ENCODE assay signal across 34 cellular contexts in the genomic region with DNA sequence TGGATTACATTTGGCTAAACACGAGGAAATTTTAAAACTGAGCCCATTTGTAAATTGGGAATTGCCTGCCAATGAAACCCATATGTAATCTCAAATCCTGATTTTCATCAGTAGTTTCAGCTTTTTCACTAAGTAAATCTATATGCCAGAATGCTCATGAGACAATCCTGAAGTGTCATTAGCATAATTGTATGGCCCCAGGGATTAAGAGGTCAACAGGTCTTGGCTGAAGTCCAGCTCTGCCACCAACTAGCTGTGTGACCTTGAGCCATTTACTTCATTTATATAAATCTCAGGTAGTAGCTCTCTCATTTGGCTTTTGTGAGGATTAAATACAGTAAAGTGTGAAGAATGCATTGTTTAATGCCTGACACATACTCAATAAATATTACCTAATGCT.
DNase-seq lines count a peak whose midpoint lies in the region; ATAC-seq and TF ChIP-seq lines count a peak whose summit lies in the region.
"Had no signal": no experiment of that assay in that cellular context is flagged by ENCODE, and none has a peak within 500 bp of the region (broad histone marks: within the 10 kb centered on the region; RNA-seq: fewer than 3 reads in every experiment).

No MANE protein-coding gene starts in this region.

- peaks cover 4% of the 10 kb centered on the region for H3K27me3 Mint-ChIP-seq in activated CD4-positive, alpha-beta memory T cell treated with anti-CD3 and anti-CD28 coated beads for 36 hours

- TF ChIP-seq CTCF in BE2C (IDR thresholded peaks at IDR 0.05; ENCODE audit: low read depth, low read length), result no peak

- no peak overlapping the region for H3K4me3 ChIP-seq in BE2C (ENCODE audit: low read depth, low read length)
- H3K4me3 ChIP-seq: ascending aorta, BLaER1, cardiac muscle cell, mucosa of descending colon, psoas muscle, sigmoid colon, thyroid gland, uterus had no signal

- no peak overlapping the region for H3K27ac Mint-ChIP-seq in activated CD4-positive, alpha-beta memory T cell treated with anti-CD3 and anti-CD28 coated beads for 36 hours
- H3K27ac Mint-ChIP-seq: activated B cell treated with CpG ODN at 0.5 μM for 24 hours; activated naive CD8-positive, alpha-beta T cell treated with anti-CD3 and anti-CD28 coated beads, Interleukin-2, amount 10 ng/mL, durations not matched to agents 7 days and 5 days; activated T-cell treated with anti-CD3 and anti-CD28 coated beads, Interleukin-2, amount 50 U/mL, for 24 hours; immature natural killer cell; natural killer cell had no signal

- no peaks in the 10 kb centered on the region for H3K4me1 Mint-ChIP-seq in activated CD4-positive, alpha-beta memory T cell treated with anti-CD3 and anti-CD28 coated beads for 36 hours (ENCODE audit: low read depth)
- H3K4me1 Mint-ChIP-seq: activated B cell treated with CpG ODN at 0.5 μM for 24 hours; activated naive CD8-positive, alpha-beta T cell treated with anti-CD3 and anti-CD28 coated beads, Interleukin-2, amount 10 ng/mL, durations not matched to agents 7 days and 5 days; immature natural killer cell; natural killer cell had no signal

- H3K9me3 ChIP-seq in BE2C, result no peaks in the 10 kb centered on the region
- H3K9me3 ChIP-seq: ascending aorta, BLaER1, mucosa of descending colon, psoas muscle, sigmoid colon, thyroid gland, uterus had no signal

- intact Hi-C loops in activated CD4-positive, alpha-beta memory T cell treated with anti-CD3 and anti-CD28 coated beads for 36 hours (cut with micrococcal nuclease), result no loop called here

- POLR2A ChIA-PET in activated CD4-positive, alpha-beta memory T cell treated with anti-CD3 and anti-CD28 coated beads for 36 hours (lab: Charles Lee), result no interaction called here

- H3K36me3 Mint-ChIP-seq in activated CD4-positive, alpha-beta memory T cell treated with anti-CD3 and anti-CD28 coated beads for 36 hours, result no peaks in the 10 kb centered on the region
- H3K36me3 Mint-ChIP-seq: activated naive CD8-positive, alpha-beta T cell treated with anti-CD3 and anti-CD28 coated beads, Interleukin-2, amount 10 ng/mL, durations not matched to agents 7 days and 5 days; natural killer cell had no signal

- H3K36me3 ChIP-seq in BE2C, result no peaks in the 10 kb centered on the region
- H3K36me3 ChIP-seq: ascending aorta, BLaER1, cardiac muscle cell, sigmoid colon, thyroid gland, uterus had no signal

- DNase-seq in BE2C, result peak; percentile 51
- peak; percentile 3 for DNase-seq in DMS53 treated with DMSO at 0.1 percent for 48 hours (lab: John Stamatoyannopoulos, UW; ENCODE audit: unreplicated experiment)
- DNase-seq in NCI-H146 (lab: John Stamatoyannopoulos, UW), result peak; percentile 44
- DNase-seq in SK-N-DZ (ENCODE audit: low spot score), result peak; percentile 3
- no peak for DNase-seq in activated CD4-positive, alpha-beta memory T cell treated with anti-CD3 and anti-CD28 coated beads for 36 hours
- DNase-seq in T-helper 2 cell, result no peak
- DNase-seq: activated B cell treated with CpG ODN at 0.5 μM for 24 hours; activated CD4-positive, alpha-beta T cell treated with anti-CD3 and anti-CD28 coated beads, Interleukin-2, amount 50 U/mL, for 1 hour; activated gamma-delta T cell treated with Interleukin-2 at 50 U/mL for 16 hours; activated naive CD8-positive, alpha-beta T cell treated with anti-CD3 and anti-CD28 coated beads, Interleukin-2, amount 10 ng/mL, durations not matched to agents 7 days and 5 days; activated T-cell treated with anti-CD3 and anti-CD28 coated beads, Interleukin-2, amount 50 U/mL, for 24 hours; DMS79 treated with DMSO at 0.1 percent for 48 hours; GDM1; immature natural killer cell; Kasumi-1; left colon; mammary epithelial cell; mucosa of descending colon; MV-4-11; natural killer cell; NCI-H2029; occipital lobe; psoas muscle; SIG-M5; sigmoid colon; stimulated activated CD4-positive, alpha-beta T cell treated with anti-CD3 and anti-CD28 coated beads, Interleukin-12 subunit alpha, Interleukin-12 subunit beta, amount 100 ng/mL, for 4 hours; stimulated activated CD4-positive, alpha-beta T cell treated with anti-CD3 and anti-CD28 coated beads, Interleukin-2, amount 100 ng/mL, for 48 hours; thyroid gland; uterus had no signal

- CTCF ChIA-PET in activated CD4-positive, alpha-beta memory T cell treated with anti-CD3 and anti-CD28 coated beads for 36 hours (lab: Charles Lee), result no interaction called here

- H3K9me3 Mint-ChIP-seq in activated CD4-positive, alpha-beta memory T cell treated with anti-CD3 and anti-CD28 coated beads for 36 hours, result no peaks in the 10 kb centered on the region
- H3K9me3 Mint-ChIP-seq: activated B cell treated with CpG ODN at 0.5 μM for 24 hours; activated T-cell treated with anti-CD3 and anti-CD28 coated beads, Interleukin-2, amount 50 U/mL, for 24 hours had no signal

- H3K4me1 ChIP-seq in BE2C, result peaks cover 8% of the 10 kb centered on the region
- H3K4me1 ChIP-seq: ascending aorta, BLaER1, psoas muscle, sigmoid colon, thyroid gland, uterus had no signal

- no peaks in the 10 kb centered on the region for H3K27me3 ChIP-seq in BE2C
- H3K27me3 ChIP-seq: ascending aorta, BLaER1, cardiac muscle cell, sigmoid colon, thyroid gland, uterus had no signal

- no peak overlapping the region for H3K4me3 Mint-ChIP-seq in activated CD4-positive, alpha-beta memory T cell treated with anti-CD3 and anti-CD28 coated beads for 36 hours
- H3K4me3 Mint-ChIP-seq: activated B cell treated with CpG ODN at 0.5 μM for 24 hours; activated naive CD8-positive, alpha-beta T cell treated with anti-CD3 and anti-CD28 coated beads, Interleukin-2, amount 10 ng/mL, durations not matched to agents 7 days and 5 days; activated T-cell treated with anti-CD3 and anti-CD28 coated beads, Interleukin-2, amount 50 U/mL, for 24 hours; immature natural killer cell; natural killer cell had no signal

- no peak for ATAC-seq in GM21515 (IDR thresholded peaks at IDR 0.05; ENCODE audit: unreplicated experiment)
- ATAC-seq: HCT116, left colon, mucosa of descending colon, natural killer cell, psoas muscle had no signal

Comparison
In these comparisons a context has a peak if more than half of its experiments do, and no peak if none do; other contexts are left out.
1. DNase-seq: peak in BE2C (single experiment), DMS53 treated with DMSO at 0.1 percent for 48 hours (single experiment), NCI-H146 (single experiment) and SK-N-DZ (single experiment); none in activated CD4-positive, alpha-beta memory T cell treated with anti-CD3 and anti-CD28 coated beads for 36 hours (single experiment) and T-helper 2 cell (0 of 5).